Comparison of ENCODE assay signal across 14 cellular contexts in genomic region chr16:27729516-27730304, GRCh38.
DNase-seq lines count a peak whose midpoint lies in the region; ATAC-seq and TF ChIP-seq lines count a peak whose summit lies in the region.
"Had no signal": no experiment of that assay in that cellular context is flagged by ENCODE, and none has a peak within 500 bp of the region (broad histone marks: within the 10 kb centered on the region; RNA-seq: fewer than 3 reads in every experiment).

No MANE protein-coding gene starts in this region.

- H3K27ac Mint-ChIP-seq in dendritic cell treated with granulocyte-macrophage colony-stimulating factor and Interleukin-4, amounts not matched to agents 40 ng/mL and 50 ng/mL, for 4 days: peak overlapping the region; percentile 62
- peak overlapping the region; percentile 3 to 16 (median 7) for H3K27ac Mint-ChIP-seq in nephron

- intact Hi-C loops in dendritic cell treated with granulocyte-macrophage colony-stimulating factor and Interleukin-4, amounts not matched to agents 40 ng/mL and 50 ng/mL, for 4 days (cut with micrococcal nuclease): no loop called here

- DNase-seq in ELR (ENCODE audit: low read depth): peak; percentile 32
- DNase-seq in NB4 (ENCODE audit: low read depth): peak; percentile 86
- DNase-seq in stimulated activated naive CD4-positive, alpha-beta T cell treated with Interleukin-2 at 50 U/mL for 16 hours (lab: John Stamatoyannopoulos, UW): no peak
- no peak for DNase-seq in NCI-H226
- DNase-seq in dedifferentiated amniotic fluid mesenchymal stem cell (ENCODE audit: extremely low spot score): no peak
- DNase-seq: activated CD4-positive, alpha-beta T cell treated with anti-CD3 and anti-CD28 coated beads for 48 hours; COR-L47; NCI-H446 treated with DMSO at 0.1 percent for 48 hours; SHP77 had no signal

- H3K4me3 Mint-ChIP-seq in dendritic cell treated with granulocyte-macrophage colony-stimulating factor and Interleukin-4, amounts not matched to agents 40 ng/mL and 50 ng/mL, for 4 days: peak overlapping the region; percentile 37
- H3K4me3 Mint-ChIP-seq in nephron: no peak overlapping the region

- no peaks in the 10 kb centered on the region for H3K27me3 Mint-ChIP-seq in dendritic cell treated with granulocyte-macrophage colony-stimulating factor and Interleukin-4, amounts not matched to agents 40 ng/mL and 50 ng/mL, for 4 days
- H3K27me3 Mint-ChIP-seq in nephron (ENCODE audit: low read depth): no peaks in the 10 kb centered on the region

- TF ChIP-seq CTCF in NB4 (IDR thresholded peaks at IDR 0.05; ENCODE audit: low read depth, low read length): no peak
- no peak for TF ChIP-seq CTCF in nephron (IDR thresholded peaks at IDR 0.05; ENCODE audit: unreplicated experiment in 3 of 3)

- peaks cover 28% of the 10 kb centered on the region for H3K4me1 Mint-ChIP-seq in dendritic cell treated with granulocyte-macrophage colony-stimulating factor and Interleukin-4, amounts not matched to agents 40 ng/mL and 50 ng/mL, for 4 days (ENCODE audit: low read depth)
- H3K4me1 Mint-ChIP-seq in nephron: peaks cover 31% of the 10 kb centered on the region

- TF ChIP-seq POLR2A in NB4 (IDR thresholded peaks at IDR 0.05; ENCODE audit: extremely low read depth, insufficient read length): no peak

- no peak for ATAC-seq in HG03095 (IDR thresholded peaks at IDR 0.05; ENCODE audit: unreplicated experiment)

- no peaks in the 10 kb centered on the region for H3K9me3 Mint-ChIP-seq in dendritic cell treated with granulocyte-macrophage colony-stimulating factor and Interleukin-4, amounts not matched to agents 40 ng/mL and 50 ng/mL, for 4 days
- H3K9me3 Mint-ChIP-seq in nephron: no peaks in the 10 kb centered on the region

- H3K36me3 Mint-ChIP-seq in dendritic cell treated with granulocyte-macrophage colony-stimulating factor and Interleukin-4, amounts not matched to agents 40 ng/mL and 50 ng/mL, for 4 days (ENCODE audit: low read depth): peaks cover 43% of the 10 kb centered on the region
- H3K36me3 Mint-ChIP-seq in nephron (ENCODE audit: low read depth): peaks cover 55% of the 10 kb centered on the region

- no peak overlapping the region for H3K4me3 ChIP-seq in NB4 (ENCODE audit: low read depth, low read length)
- H3K4me3 ChIP-seq: heart right ventricle, skin epidermis had no signal

Comparison
In these comparisons a context has a peak if more than half of its experiments do, and no peak if none do; other contexts are left out.
1. DNase-seq: peak in ELR (single experiment) and NB4 (single experiment); none in stimulated activated naive CD4-positive, alpha-beta T cell treated with Interleukin-2 at 50 U/mL for 16 hours (single experiment), NCI-H226 (single experiment) and dedifferentiated amniotic fluid mesenchymal stem cell (single experiment).